In genomic region chr5:33309780-33310345, GRCh38 we compare ENCODE assay signal across 36 cellular contexts.
DNase-seq lines count a peak whose midpoint lies in the region; ATAC-seq, FAIRE-seq and TF ChIP-seq lines count a peak whose summit lies in the region.
"Had no signal": no experiment of that assay in that cellular context is flagged by ENCODE, and none has a peak within 500 bp of the region (broad histone marks: within the 10 kb centered on the region; RNA-seq: fewer than 3 reads in every experiment).

No MANE protein-coding gene starts in this region.

- H3K4me1 ChIP-seq in right lobe of liver = peaks cover 0 to 15% (median 7%) of the 10 kb centered on the region in 4 donors
- peaks cover 10% of the 10 kb centered on the region; the same call in 1 of the 2 replicates for H3K4me1 ChIP-seq in HepG2 (ENCODE audit: insufficient read depth, low read length)
- H3K4me1 ChIP-seq in astrocyte (ENCODE audit: insufficient read depth, low read length) = peaks cover 36% of the 10 kb centered on the region

- POLR2A ChIA-PET in HepG2 (lab: Yijun Ruan, JAX) = no interaction called here

- H3K27ac ChIP-seq in right lobe of liver (no peak overlapping the region), HepG2 (ENCODE audit: extremely low read length, insufficient read depth, low read length) (no peak overlapping the region), astrocyte (ENCODE audit: low read depth, low read length) (peak overlapping the region; percentile 97)
- H3K27ac ChIP-seq: HL-60, PC-9, uterus had no signal

- H3K9me3 Mint-ChIP-seq in astrocyte (ENCODE audit: unreplicated experiment) = no peaks in the 10 kb centered on the region
- H3K9me3 Mint-ChIP-seq: endodermal cell had no signal

- peaks cover 34% of the 10 kb centered on the region for H3K4me1 Mint-ChIP-seq in astrocyte (ENCODE audit: low read depth, unreplicated experiment)
- H3K4me1 Mint-ChIP-seq: B cell; CD4-positive, alpha-beta memory T cell; endodermal cell; natural killer cell had no signal

- no peaks in the 10 kb centered on the region for H4K20me1 ChIP-seq in HepG2 (ENCODE audit: insufficient read depth, low read length)
- H4K20me1 ChIP-seq in astrocyte (ENCODE audit: insufficient read depth, low read length) = no peaks in the 10 kb centered on the region

- H3K36me3 ChIP-seq in right lobe of liver = no peaks in the 10 kb centered on the region
- no peaks in the 10 kb centered on the region for H3K36me3 ChIP-seq in HepG2 (replicated peaks in 1 of 2; ENCODE audit: control insufficient read depth in 1 of 2, insufficient read depth in 2 of 2, low read length in 2 of 2)
- no peaks in the 10 kb centered on the region for H3K36me3 ChIP-seq in astrocyte (ENCODE audit: insufficient read depth, low read length)
- H3K36me3 ChIP-seq: uterus had no signal

- in situ Hi-C loops in HepG2 (cut with HindIII; ENCODE audit: extremely low pct_ligation_motif_present, low pct_unique_long_range_greater_than_20kb) = no loop called here

- H3K9me3 ChIP-seq in right lobe of liver (no peaks in the 10 kb centered on the region), HepG2 (ENCODE audit: low read length) (no peaks in the 10 kb centered on the region), astrocyte (ENCODE audit: insufficient read depth, low read depth, low read length) (no peaks in the 10 kb centered on the region)
- H3K9me3 ChIP-seq: mucosa of descending colon, uterus had no signal

- TF ChIP-seq CTCF in right lobe of liver (IDR thresholded peaks at IDR 0.05) (no peak), HepG2 (CRISPR knock-in tag; IDR thresholded peaks at IDR 0.05) (no peak), astrocyte (IDR thresholded peaks at IDR 0.05; ENCODE audit: insufficient read depth, low read depth, low read length) (no peak)

- H3K4me2 ChIP-seq in HepG2 (ENCODE audit: low read depth, low read length) = no peak overlapping the region
- H3K4me2 ChIP-seq in astrocyte (ENCODE audit: low read length) = peak overlapping the region; percentile 7
- H3K4me2 ChIP-seq: PC-9 had no signal

- ATAC-seq in right lobe of liver (peak in 3 of 4 donors; percentile 33 to 69 (median 41)), HepG2 (no peak), HG03432 (IDR thresholded peaks at IDR 0.05; ENCODE audit: unreplicated experiment) (no peak)
- ATAC-seq: GM12878; natural killer cell; stimulated activated naive CD8-positive, alpha-beta T cell treated with anti-CD3 and anti-CD28 coated beads, Interleukin-15, Interleukin-2, amounts not matched to agents 100 U/mL and 50 U/mL, for 24 hours had no signal

- DNase-seq in right lobe of liver = no peak
- DNase-seq in HepG2 (ENCODE audit: low spot score) = no peak
- no peak for DNase-seq in astrocyte (ENCODE audit: low read depth)
- peak; percentile 53 for DNase-seq in kidney tubule cell (ENCODE audit: low spot score)
- no peak for DNase-seq in urothelium cell line (ENCODE audit: low spot score)
- no peak for DNase-seq in RPMI8226
- DNase-seq in T-helper 2 cell = no peak
- DNase-seq: activated CD4-positive, alpha-beta T cell treated with anti-CD3 and anti-CD28 coated beads for 48 hours; activated CD8-positive, alpha-beta memory T cell treated with anti-CD3 and anti-CD28 coated beads for 24 hours; activated T-cell treated with anti-CD3 and anti-CD28 coated beads for 4 hours; CD4-positive, alpha-beta memory T cell; central memory CD4-positive, alpha-beta T cell; endodermal cell; Karpas-422; left cardiac atrium; natural killer cell; NCI-H1436 treated with DMSO at 0.1 percent for 48 hours; NCI-H345; NCI-H69; occipital lobe; PC-9; SHP77; stimulated activated CD4-positive, alpha-beta T cell treated with anti-CD3 and anti-CD28 coated beads, Interleukin-2, amount 100 ng/mL, for 24 hours; stimulated activated naive CD8-positive, alpha-beta T cell treated with anti-CD3 and anti-CD28 coated beads, Interleukin-15, Interleukin-2, amounts not matched to agents 100 U/mL and 50 U/mL, for 24 hours; SW 1271; uterus had no signal

- H3K27me3 ChIP-seq in right lobe of liver = no peaks in the 10 kb centered on the region
- no peaks in the 10 kb centered on the region for H3K27me3 ChIP-seq in HepG2 (ENCODE audit: control insufficient read depth in 1 of 2, insufficient read depth in 2 of 2, low read length in 2 of 2)
- no peaks in the 10 kb centered on the region for H3K27me3 ChIP-seq in astrocyte (ENCODE audit: insufficient read depth, low read length)
- H3K27me3 ChIP-seq: uterus had no signal

- CTCF ChIA-PET in HepG2 (lab: Yijun Ruan, JAX; ENCODE audit: low intra/inter-chr PET ratio, low total read pairs) = no interaction called here

- H3K4me3 Mint-ChIP-seq in astrocyte (ENCODE audit: unreplicated experiment) = no peak overlapping the region
- H3K4me3 Mint-ChIP-seq: activated naive CD8-positive, alpha-beta T cell; B cell; CD4-positive, alpha-beta memory T cell; dendritic cell treated with granulocyte-macrophage colony-stimulating factor and Interleukin-4, amounts not matched to agents 40 ng/mL and 50 ng/mL, for 4 days; endodermal cell; natural killer cell had no signal

- no peaks in the 10 kb centered on the region for H3K27me3 Mint-ChIP-seq in astrocyte (ENCODE audit: low read depth, unreplicated experiment)
- H3K27me3 Mint-ChIP-seq: activated naive CD8-positive, alpha-beta T cell; B cell; dendritic cell treated with granulocyte-macrophage colony-stimulating factor and Interleukin-4, amounts not matched to agents 40 ng/mL and 50 ng/mL, for 4 days had no signal

- WGBS in right lobe of liver (ENCODE audit: insufficient coverage, low coverage, low lambda C conversion rate, missing lambda C conversion rate) = 43% methylated on average over 2 of the region's 2 CpGs
- WGBS in HepG2 (ENCODE audit: low lambda C conversion rate) = 32% methylated on average over 2 of the region's 2 CpGs

- no peak for TF ChIP-seq EP300 in HepG2 (IDR thresholded peaks at IDR 0.05; ENCODE audit: low read depth in 2 of 2, low read length in 2 of 2)
- TF ChIP-seq EP300 in HepG2 (CRISPR knock-in tag; IDR thresholded peaks at IDR 0.05; ENCODE audit: borderline replicate concordance) = no peak

- FAIRE-seq in HepG2 (lab: Jason Lieb, UNC) (no peak), astrocyte (lab: Jason Lieb, UNC) (peak; percentile 73), urothelium cell line (lab: Jason Lieb, UNC) (peak; percentile 30)
- FAIRE-seq: frontal cortex, GM12878, H1 had no signal

- intact Hi-C loops in right lobe of liver (cut with DNase I) = no loop called here
- intact Hi-C loops in HepG2 (cut with micrococcal nuclease; ENCODE audit: unreplicated experiment) = no loop called here

- no peaks in the 10 kb centered on the region for H3K79me2 ChIP-seq in HepG2 (ENCODE audit: insufficient read depth, low read length)
- no peaks in the 10 kb centered on the region for H3K79me2 ChIP-seq in astrocyte (ENCODE audit: insufficient read depth, low read length)

- no peak for TF ChIP-seq RAD21 in HepG2 (CRISPR knock-in tag; IDR thresholded peaks at IDR 0.05)

- no TSS peak for BruUV-seq in HepG2 (replicated peaks; lab: Mats Ljungman, UMichigan)

- H3K4me3 ChIP-seq in right lobe of liver = no peak overlapping the region
- H3K4me3 ChIP-seq in HepG2 (replicated peaks in 1 of 3; ENCODE audit: insufficient read depth in 1 of 3, low read depth in 2 of 3, low read length in 3 of 3) = no peak overlapping the region
- no peak overlapping the region for H3K4me3 ChIP-seq in astrocyte (ENCODE audit: insufficient read depth, low read depth, low read length)
- H3K4me3 ChIP-seq: GM12878, lung, mucosa of descending colon, PC-9, uterus had no signal

- H3K27ac Mint-ChIP-seq in astrocyte (ENCODE audit: unreplicated experiment) = no peak overlapping the region
- H3K27ac Mint-ChIP-seq: activated naive CD8-positive, alpha-beta T cell; B cell; CD4-positive, alpha-beta memory T cell; dendritic cell treated with granulocyte-macrophage colony-stimulating factor and Interleukin-4, amounts not matched to agents 40 ng/mL and 50 ng/mL, for 4 days; endodermal cell; natural killer cell had no signal

- H2AFZ ChIP-seq in HepG2 (ENCODE audit: low read length) (no peak overlapping the region), astrocyte (ENCODE audit: low read depth, low read length) (peak overlapping the region; percentile 2)
- H2AFZ ChIP-seq: PC-9 had no signal

- no peak for TF ChIP-seq POLR2A in right lobe of liver (IDR thresholded peaks at IDR 0.05)
- no peak for TF ChIP-seq POLR2A in HepG2 (IDR thresholded peaks at IDR 0.05; ENCODE audit: insufficient read depth in 1 of 2, low read depth in 2 of 2, low read length in 2 of 2)

- H3K9ac ChIP-seq in HepG2 (ENCODE audit: insufficient read depth, low read depth, low read length) = no peak overlapping the region
- H3K9ac ChIP-seq in astrocyte (ENCODE audit: low read length) = peak overlapping the region; percentile 31

- no peaks in the 10 kb centered on the region for H3K36me3 Mint-ChIP-seq in astrocyte (ENCODE audit: low read depth, unreplicated experiment)
- H3K36me3 Mint-ChIP-seq: activated naive CD8-positive, alpha-beta T cell; CD4-positive, alpha-beta memory T cell; natural killer cell had no signal

TF ChIP-seq in HepG2, 621 proteins besides CTCF, POLR2A, EP300 and RAD21:
- no peak for TF ChIP-seq ZNF367 (CRISPR knock-in tag; IDR thresholded peaks at IDR 0.05; ENCODE audit: borderline replicate concordance)
TF ChIP-seq in HepG2: peak in this region for 0.

Comparison
In these comparisons a context has a peak if more than half of its experiments do, and no peak if none do; other contexts are left out.
1. ATAC-seq: peak in right lobe of liver (3 of 4); none in HepG2 (single experiment) and HG03432 (single experiment).